ENCODE assay signal across 9 cellular contexts in the genomic region with DNA sequence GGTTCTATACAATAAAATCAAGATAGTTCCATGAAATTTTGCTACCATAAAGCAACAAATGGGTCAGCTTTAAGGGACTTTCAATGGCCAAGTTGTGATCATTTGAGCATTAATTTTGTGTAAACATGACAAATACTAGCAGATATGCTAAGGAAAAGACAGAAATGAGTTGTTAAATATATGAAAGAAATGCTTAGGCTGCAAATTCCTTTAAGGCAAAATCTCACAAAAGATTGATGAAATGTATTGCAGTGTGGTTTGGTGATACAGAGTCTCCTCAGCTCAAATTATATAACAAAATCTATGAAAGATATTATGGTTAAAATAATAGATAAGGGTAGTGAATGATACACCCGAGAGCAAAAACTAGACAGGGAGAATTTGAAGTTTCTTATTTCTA.
"Had no signal": no experiment of that assay in that cellular context is flagged by ENCODE, and none has a peak within 500 bp of the region (broad histone marks: within the 10 kb centered on the region; RNA-seq: fewer than 3 reads in every experiment).

No MANE protein-coding gene starts in this region.

- H3K27ac ChIP-seq: HL-60 had no signal

- H3K4me1 Mint-ChIP-seq: GM23338, H9, IgD-negative memory B cell had no signal

- H3K36me3 Mint-ChIP-seq: IgD-negative memory B cell had no signal

- DNase-seq: H9, HCEC 1CT, Kasumi-1, KG1 had no signal

- H3K4me3 Mint-ChIP-seq: GM23338, H9, IgD-negative memory B cell had no signal

- H2AFZ ChIP-seq: GM23338 had no signal

- ATAC-seq: GM23338 had no signal

- H3K4me3 ChIP-seq: GM23338 had no signal

- H3K4me2 ChIP-seq: GM23338 had no signal

- H3K27ac Mint-ChIP-seq: GM23338, H9, IgD-negative memory B cell had no signal

- H3K9me3 Mint-ChIP-seq: IgD-negative memory B cell had no signal

- H3K27me3 Mint-ChIP-seq: IgD-negative memory B cell had no signal

- FAIRE-seq: H1, H54 had no signal
